ENCODE assay signal across 20 cellular contexts in genomic region chr7:129774871-129775694, GRCh38.
"Had no signal": no experiment of that assay in that cellular context is flagged by ENCODE, and none has a peak within 500 bp of the region (broad histone marks: within the 10 kb centered on the region; RNA-seq: fewer than 3 reads in every experiment).

No MANE protein-coding gene starts in this region.

- H2AFZ ChIP-seq: parathyroid adenoma had no signal

- H3K9me3 ChIP-seq: left ventricle myocardium inferior, thoracic aorta, vagina had no signal

- H3K9me3 Mint-ChIP-seq: activated naive CD8-positive, alpha-beta T cell treated with anti-CD3 and anti-CD28 coated beads, Interleukin-2, amount 10 ng/mL, durations not matched to agents 7 days and 5 days; mesothelial cell of epicardium; naive thymus-derived CD8-positive, alpha-beta T cell; T-helper 2 cell treated with Interferon-gamma antibody and Interleukin-4, amounts not matched to agents 5 μg/mL and 100 μg/mL, for 36 hours; type B pancreatic cell had no signal

- H3K36me3 ChIP-seq: left ventricle myocardium inferior, thoracic aorta, vagina had no signal

- H3K4me3 Mint-ChIP-seq: activated naive CD8-positive, alpha-beta T cell treated with anti-CD3 and anti-CD28 coated beads, Interleukin-2, amount 10 ng/mL, durations not matched to agents 7 days and 5 days; mesothelial cell of epicardium; T-helper 2 cell treated with Interferon-gamma antibody and Interleukin-4, amounts not matched to agents 5 μg/mL and 100 μg/mL, for 36 hours; type B pancreatic cell had no signal

- ATAC-seq: naive thymus-derived CD8-positive, alpha-beta T cell; right cardiac atrium had no signal

- H3K79me2 ChIP-seq: parathyroid adenoma had no signal

- H3K4me1 ChIP-seq: parathyroid adenoma had no signal

- H3K36me3 Mint-ChIP-seq: activated naive CD8-positive, alpha-beta T cell treated with anti-CD3 and anti-CD28 coated beads, Interleukin-2, amount 10 ng/mL, durations not matched to agents 7 days and 5 days; mesothelial cell of epicardium; naive thymus-derived CD8-positive, alpha-beta T cell; type B pancreatic cell had no signal

- H3K27ac ChIP-seq: coronary artery, left ventricle myocardium inferior, parathyroid adenoma, thoracic aorta, vagina, VCaP had no signal

- DNase-seq: activated naive CD4-positive, alpha-beta T cell treated with Interleukin-2 at 50 U/mL for 16 hours; activated naive CD8-positive, alpha-beta T cell treated with anti-CD3 and anti-CD28 coated beads, Interleukin-2, amount 10 ng/mL, durations not matched to agents 7 days and 5 days; activated T-cell treated with anti-CD3 and anti-CD28 coated beads, Interleukin-2, amount 50 U/mL, for 48 hours; amygdala; cerebellar nuclear complex; kidney glomerular epithelial cell; left ventricle myocardium inferior; mammary epithelial cell; stimulated activated CD4-positive, alpha-beta T cell treated with anti-CD3 and anti-CD28 coated beads, Interleukin-4, amount 100 ng/mL, for 24 hours; stimulated activated naive CD4-positive, alpha-beta T cell treated with Interleukin-2 at 50 U/mL for 16 hours had no signal

- H3K4me3 ChIP-seq: coronary artery, left ventricle myocardium inferior, thoracic aorta, vagina had no signal

- H3K27ac Mint-ChIP-seq: activated naive CD8-positive, alpha-beta T cell treated with anti-CD3 and anti-CD28 coated beads, Interleukin-2, amount 10 ng/mL, durations not matched to agents 7 days and 5 days; mesothelial cell of epicardium; naive thymus-derived CD8-positive, alpha-beta T cell; T-helper 2 cell treated with Interferon-gamma antibody and Interleukin-4, amounts not matched to agents 5 μg/mL and 100 μg/mL, for 36 hours; type B pancreatic cell had no signal

- H3K9ac ChIP-seq: parathyroid adenoma had no signal
